ENCODE assay signal across 8 cellular contexts in genomic region chr9:129489838-129490582, GRCh38.
DNase-seq lines count a peak whose midpoint lies in the region; ATAC-seq and TF ChIP-seq lines count a peak whose summit lies in the region.

No MANE protein-coding gene starts in this region.

- H3K27ac Mint-ChIP-seq in activated CD8-positive, alpha-beta memory T cell treated with anti-CD3 and anti-CD28 coated beads, Interleukin-2, amount 10 ng/mL, durations not matched to agents 7 days and 5 days = peak overlapping the region; percentile 99

- POLR2A ChIA-PET in HEK293 (lab: Yijun Ruan, JAX) = interaction anchor here (0.6 to 2.5 kb wide), 8 partner anchors 10 to 626 kb away, joined by 3 to 8 read pairs (median 4); partner anchors contain the start of gene IER5L

- H3K27ac ChIP-seq in HEK293 (ENCODE audit: extremely low read depth, low read depth, low read length) (peak overlapping the region; percentile 69; the same call in 1 of the 2 replicates), esophagus (ENCODE audit: low read depth in 2 of 2, low read length in 1 of 2) (peak overlapping the region; percentile 99), osteoblast (ENCODE audit: low read depth, low read length) (peak overlapping the region; percentile 100)

- H3K9me3 ChIP-seq in HEK293 (ENCODE audit: control insufficient read depth, insufficient read depth, low read depth, low read length) = no peaks in the 10 kb centered on the region
- H3K9me3 ChIP-seq in esophagus (ENCODE audit: control insufficient read depth in 2 of 2, insufficient read depth in 1 of 2, low read depth in 1 of 2, low read length in 1 of 2) = no peaks in the 10 kb centered on the region
- H3K9me3 ChIP-seq in osteoblast (ENCODE audit: low read depth, low read length) = no peaks in the 10 kb centered on the region

- no peaks in the 10 kb centered on the region for H3K27me3 ChIP-seq in esophagus (ENCODE audit: control insufficient read depth in 1 of 2, insufficient read depth in 2 of 2, low read length in 2 of 2)
- no peaks in the 10 kb centered on the region for H3K27me3 ChIP-seq in osteoblast (ENCODE audit: insufficient read depth, low read length)

- no peaks in the 10 kb centered on the region for H3K9me3 Mint-ChIP-seq in activated CD8-positive, alpha-beta memory T cell treated with anti-CD3 and anti-CD28 coated beads, Interleukin-2, amount 10 ng/mL, durations not matched to agents 7 days and 5 days (ENCODE audit: low read depth)

- WGBS in esophagus, 2 donors = 30 to 32% methylated on average over 15 of the region's 15 CpGs

- H3K4me3 Mint-ChIP-seq in activated CD8-positive, alpha-beta memory T cell treated with anti-CD3 and anti-CD28 coated beads, Interleukin-2, amount 10 ng/mL, durations not matched to agents 7 days and 5 days = peak overlapping the region; percentile 76

- ATAC-seq in activated CD8-positive, alpha-beta memory T cell treated with anti-CD3 and anti-CD28 coated beads, Interleukin-2, amount 10 ng/mL, durations not matched to agents 7 days and 5 days = no peak
- ATAC-seq in HG03432 (IDR thresholded peaks at IDR 0.05; ENCODE audit: unreplicated experiment) = no peak
- ATAC-seq in GM21786 (IDR thresholded peaks at IDR 0.05; ENCODE audit: unreplicated experiment) = no peak

- H3K27me3 Mint-ChIP-seq in activated CD8-positive, alpha-beta memory T cell treated with anti-CD3 and anti-CD28 coated beads, Interleukin-2, amount 10 ng/mL, durations not matched to agents 7 days and 5 days = no peaks in the 10 kb centered on the region

- TF ChIP-seq CTCF in HEK293 (tag by site-specific recombination; IDR thresholded peaks at IDR 0.05) (no peak), osteoblast (IDR thresholded peaks at IDR 0.05; ENCODE audit: extremely low read depth, low read depth, low read length) (no peak)

- H4K20me1 ChIP-seq in osteoblast (ENCODE audit: insufficient read depth, low read length) = no peaks in the 10 kb centered on the region

- peaks cover 47% of the 10 kb centered on the region for H3K4me1 Mint-ChIP-seq in activated CD8-positive, alpha-beta memory T cell treated with anti-CD3 and anti-CD28 coated beads, Interleukin-2, amount 10 ng/mL, durations not matched to agents 7 days and 5 days

- H3K4me1 ChIP-seq in HEK293 (ENCODE audit: control insufficient read depth, insufficient read depth, low read length) (no peaks in the 10 kb centered on the region), esophagus (ENCODE audit: control insufficient read depth in 2 of 2, insufficient read depth in 2 of 2, low read length in 1 of 2) (peaks cover 17 to 28% of the 10 kb centered on the region in 2 donors), osteoblast (ENCODE audit: insufficient read depth, low read length) (peaks cover 53% of the 10 kb centered on the region)

- no peaks in the 10 kb centered on the region for H3K36me3 ChIP-seq in HEK293 (ENCODE audit: control insufficient read depth in 2 of 2, insufficient read depth in 1 of 2, low read length in 2 of 2)
- H3K36me3 ChIP-seq in esophagus (ENCODE audit: control insufficient read depth in 2 of 2, insufficient read depth in 2 of 2, low read length in 1 of 2) = peaks cover 0 to 4% of the 10 kb centered on the region in 2 donors
- no peaks in the 10 kb centered on the region for H3K36me3 ChIP-seq in osteoblast (ENCODE audit: insufficient read depth, low read length)

- H3K4me2 ChIP-seq in osteoblast (ENCODE audit: insufficient read depth, low read length) = peak overlapping the region; percentile 88

- peaks cover 10% of the 10 kb centered on the region for H3K36me3 Mint-ChIP-seq in activated CD8-positive, alpha-beta memory T cell treated with anti-CD3 and anti-CD28 coated beads, Interleukin-2, amount 10 ng/mL, durations not matched to agents 7 days and 5 days

- peak overlapping the region; percentile 14 for H2AFZ ChIP-seq in osteoblast (ENCODE audit: low read length)

- H3K79me2 ChIP-seq in osteoblast (ENCODE audit: insufficient read depth, low read length) = peaks cover 19% of the 10 kb centered on the region

- DNase-seq in activated CD8-positive, alpha-beta memory T cell treated with anti-CD3 and anti-CD28 coated beads, Interleukin-2, amount 10 ng/mL, durations not matched to agents 7 days and 5 days = peak; percentile 59
- DNase-seq in osteoblast (ENCODE audit: insufficient read length, low spot score, missing footprints) (peak; percentile 76), NCI-H2029 (lab: John Stamatoyannopoulos, UW) (no peak), OCI-M2 (lab: John Stamatoyannopoulos, UW; ENCODE audit: unreplicated experiment) (no peak)

- CTCF ChIA-PET in HEK293 (lab: Yijun Ruan, JAX) = interaction anchor here (0.6 to 1.1 kb wide), 3 partner anchors 11 to 1558 kb away, joined by 3 read pairs; no protein-coding TSS in a partner anchor
- CTCF ChIA-PET in activated CD8-positive, alpha-beta memory T cell treated with anti-CD3 and anti-CD28 coated beads, Interleukin-2, amount 10 ng/mL, durations not matched to agents 7 days and 5 days (lab: Charles Lee) = interaction anchor here (1.1 to 1.5 kb wide), 5 partner anchors 12 to 358 kb away, joined by 3 to 6 read pairs (median 3); no protein-coding TSS in a partner anchor

- H3K4me3 ChIP-seq in HEK293 (ENCODE audit: low read depth, low read length) (peak overlapping the region; percentile 9), esophagus (ENCODE audit: low read depth in 1 of 2, low read length in 2 of 2) (peak overlapping the region; percentile 43 to 50), osteoblast (ENCODE audit: insufficient read depth, low read length) (peak overlapping the region; percentile 65)

TF ChIP-seq in HEK293, 187 proteins besides CTCF, POLR2A, EP300 and RAD21 (continues in another document):
- no peak for TF ChIP-seq ZNF223 (tag by site-specific recombination; IDR thresholded peaks at IDR 0.05)
- TF ChIP-seq ZFP69B (tag by site-specific recombination; IDR thresholded peaks at IDR 0.05) = 0 out of 2 replicates have a peak, but pooled peaks have one; percentile 58
- no peak for TF ChIP-seq SP3 (tag by site-specific recombination; IDR thresholded peaks at IDR 0.05)
- peak; percentile 32; the same call in 1 of the 2 replicates for TF ChIP-seq ZEB2 (tag by site-specific recombination; IDR thresholded peaks at IDR 0.05)
- peak; percentile 37 for TF ChIP-seq SP2 (tag by site-specific recombination; IDR thresholded peaks at IDR 0.05)
- TF ChIP-seq PATZ1 (tag by site-specific recombination; IDR thresholded peaks at IDR 0.05) = peak; percentile 21; the same call in 1 of the 2 replicates
- TF ChIP-seq KLF10 (tag by site-specific recombination; IDR thresholded peaks at IDR 0.05) = no peak
- no peak; the same call in 1 of the 2 replicates for TF ChIP-seq ZNF366 (tag by site-specific recombination; conservative IDR thresholded peaks at IDR 0.05)
- TF ChIP-seq HOXD13 (CRISPR knock-in tag; IDR thresholded peaks at IDR 0.05; ENCODE audit: borderline replicate concordance) = no peak
- TF ChIP-seq ZSCAN5A (tag by site-specific recombination; IDR thresholded peaks at IDR 0.05) = no peak
- no peak for TF ChIP-seq TCF7L2 (IDR thresholded peaks at IDR 0.05; ENCODE audit: borderline replicate concordance, low read depth, low read length)
- no peak for TF ChIP-seq ZNF514 (tag by site-specific recombination; IDR thresholded peaks at IDR 0.05)
- no peak for TF ChIP-seq ZNF169 (tag by site-specific recombination; IDR thresholded peaks at IDR 0.05)
- peak; percentile 62; the same call in 1 of the 2 replicates for TF ChIP-seq ZBTB17 (tag by site-specific recombination; IDR thresholded peaks at IDR 0.05)
- peak; percentile 100 for TF ChIP-seq ZFHX2 (tag by site-specific recombination; conservative IDR thresholded peaks at IDR 0.05)
- TF ChIP-seq BCL6B (tag by site-specific recombination; IDR thresholded peaks at IDR 0.05) = no peak
- no peak for TF ChIP-seq MZF1 (tag by site-specific recombination; IDR thresholded peaks at IDR 0.05; ENCODE audit: borderline replicate concordance)
- TF ChIP-seq ZNF266 (tag by site-specific recombination; IDR thresholded peaks at IDR 0.05; ENCODE audit: low read depth) = no peak
- TF ChIP-seq IKZF3 (tag by site-specific recombination; IDR thresholded peaks at IDR 0.05) = peak; percentile 20; the same call in 1 of the 2 replicates

Comparison
In these comparisons a context has a peak if more than half of its experiments do, and no peak if none do; other contexts are left out.
1. H3K4me3 ChIP-seq: peak in every context shown above with its lines; median percentile 65 in osteoblast; 46 in esophagus; 9 in HEK293.
2. DNase-seq: peak in activated CD8-positive, alpha-beta memory T cell treated with anti-CD3 and anti-CD28 coated beads, Interleukin-2, amount 10 ng/mL, durations not matched to agents 7 days and 5 days (single experiment) and osteoblast (single experiment); none in NCI-H2029 (single experiment) and OCI-M2 (single experiment).
3. Peak in every context shown above with its lines, with median percentiles within 50 percentile points of each other: H3K27ac ChIP-seq.